ENCODE assay signal across 23 cellular contexts in genomic region chr18:56516769-56517168, GRCh38.
DNase-seq lines count a peak whose midpoint lies in the region; ATAC-seq and TF ChIP-seq lines count a peak whose summit lies in the region.
"Had no signal": no experiment of that assay in that cellular context is flagged by ENCODE, and none has a peak within 500 bp of the region (broad histone marks: within the 10 kb centered on the region; RNA-seq: fewer than 3 reads in every experiment).

No MANE protein-coding gene starts in this region.

- ATAC-seq in psoas muscle (peak in 1 of 4 donors; percentile 49), GM21529 (IDR thresholded peaks at IDR 0.05; ENCODE audit: unreplicated experiment) (no peak), GM18870 (IDR thresholded peaks at IDR 0.05; ENCODE audit: unreplicated experiment) (no peak), HG03565 (IDR thresholded peaks at IDR 0.05; ENCODE audit: unreplicated experiment) (no peak)
- ATAC-seq: left colon; natural killer cell treated with Interleukin-12 subunit alpha and Interleukin-12 subunit beta and Interleukin-15 and Interleukin-18, amount 100 ng/mL, for 72 hours had no signal

- TF ChIP-seq CTCF in astrocyte of the spinal cord (IDR thresholded peaks at IDR 0.05; ENCODE audit: low read depth, low read length) (no peak), psoas muscle (IDR thresholded peaks at IDR 0.05) (no peak)

- H3K27me3 ChIP-seq in psoas muscle (ENCODE audit: insufficient read depth in 3 of 3, low read length in 2 of 3) = no peaks in the 10 kb centered on the region
- H3K27me3 ChIP-seq: vagina had no signal

- H3K9me3 ChIP-seq in psoas muscle = no peaks in the 10 kb centered on the region
- H3K9me3 ChIP-seq: vagina had no signal

- H3K36me3 Mint-ChIP-seq in activated T-helper 1 cell treated with anti-CD3 and anti-CD28 coated beads, Interleukin-12 subunit alpha, Interleukin-12 subunit beta, Interleukin-2, Interleukin-4 antibody, amounts not matched to agents 30 ng/mL and 10 ng/mL and 1 ng/mL, durations not matched to agents 14 hours and 24 hours and 36 hours (ENCODE audit: low read depth) = no peaks in the 10 kb centered on the region
- H3K36me3 Mint-ChIP-seq: natural killer cell treated with Interleukin-12 subunit alpha and Interleukin-12 subunit beta and Interleukin-15 and Interleukin-18, amount 100 ng/mL, for 72 hours had no signal

- H3K4me3 ChIP-seq in astrocyte of the spinal cord (ENCODE audit: low read depth, low read length) (no peak overlapping the region), psoas muscle (no peak overlapping the region)
- H3K4me3 ChIP-seq: SK-N-MC, vagina had no signal

- 43 to 67% (median 58%) methylated on average over 4 of the region's 4 CpGs for WGBS in psoas muscle, 3 donors

- DNase-seq in Daoy (ENCODE audit: low read depth) = peak; percentile 56
- peak; percentile 38 for DNase-seq in HT1080 (ENCODE audit: low read depth)
- DNase-seq in astrocyte of the spinal cord (ENCODE audit: low read depth, low spot score) = peak; percentile 43
- DNase-seq in psoas muscle = peak; percentile 56 to 79
- DNase-seq in activated T-helper 1 cell treated with anti-CD3 and anti-CD28 coated beads, Interleukin-12 subunit alpha, Interleukin-12 subunit beta, Interleukin-2, Interleukin-4 antibody, amounts not matched to agents 30 ng/mL and 10 ng/mL and 1 ng/mL, durations not matched to agents 14 hours and 24 hours and 36 hours (ENCODE audit: low spot score) = no peak
- DNase-seq: activated CD4-positive, alpha-beta T cell treated with anti-CD3 and anti-CD28 coated beads, Interleukin-2, amount 50 U/mL, for 4 hours; activated CD8-positive, alpha-beta memory T cell treated with anti-CD3 and anti-CD28 coated beads, Interleukin-2, amount 50 U/mL, for 48 hours; activated effector memory CD4-positive, alpha-beta T cell treated with anti-CD3 and anti-CD28 coated beads, Interleukin-2, amount 50 U/mL, for 16 hours; CD4-positive, alpha-beta T cell; GDM1; head of caudate nucleus; left colon; midbrain; NCI-H2081 treated with DMSO at 0.1 percent for 48 hours; T-helper 2 cell had no signal

- no peak overlapping the region for H3K27ac Mint-ChIP-seq in activated T-helper 1 cell treated with anti-CD3 and anti-CD28 coated beads, Interleukin-12 subunit alpha, Interleukin-12 subunit beta, Interleukin-2, Interleukin-4 antibody, amounts not matched to agents 30 ng/mL and 10 ng/mL and 1 ng/mL, durations not matched to agents 14 hours and 24 hours and 36 hours
- H3K27ac Mint-ChIP-seq: CD4-positive, alpha-beta T cell; natural killer cell treated with Interleukin-12 subunit alpha and Interleukin-12 subunit beta and Interleukin-15 and Interleukin-18, amount 100 ng/mL, for 72 hours had no signal

- H3K9me3 Mint-ChIP-seq in activated T-helper 1 cell treated with anti-CD3 and anti-CD28 coated beads, Interleukin-12 subunit alpha, Interleukin-12 subunit beta, Interleukin-2, Interleukin-4 antibody, amounts not matched to agents 30 ng/mL and 10 ng/mL and 1 ng/mL, durations not matched to agents 14 hours and 24 hours and 36 hours = no peaks in the 10 kb centered on the region
- H3K9me3 Mint-ChIP-seq: CD4-positive, alpha-beta T cell; natural killer cell treated with Interleukin-12 subunit alpha and Interleukin-12 subunit beta and Interleukin-15 and Interleukin-18, amount 100 ng/mL, for 72 hours had no signal

- no peak overlapping the region for H3K27ac ChIP-seq in psoas muscle
- H3K27ac ChIP-seq: RWPE1, SK-N-MC, vagina, VCaP had no signal

- no peaks in the 10 kb centered on the region for H3K36me3 ChIP-seq in psoas muscle (ENCODE audit: insufficient read depth in 1 of 2, low read depth in 1 of 2)
- H3K36me3 ChIP-seq: vagina had no signal

- no peaks in the 10 kb centered on the region for H3K4me1 ChIP-seq in psoas muscle
- H3K4me1 ChIP-seq: vagina had no signal

- intact Hi-C loops in psoas muscle (cut with DNase I) = no loop called here
- intact Hi-C loops in activated T-helper 1 cell treated with anti-CD3 and anti-CD28 coated beads, Interleukin-12 subunit alpha, Interleukin-12 subunit beta, Interleukin-2, Interleukin-4 antibody, amounts not matched to agents 30 ng/mL and 10 ng/mL and 1 ng/mL, durations not matched to agents 14 hours and 24 hours and 36 hours (cut with micrococcal nuclease) = no loop called here

- no peaks in the 10 kb centered on the region for H3K27me3 Mint-ChIP-seq in activated T-helper 1 cell treated with anti-CD3 and anti-CD28 coated beads, Interleukin-12 subunit alpha, Interleukin-12 subunit beta, Interleukin-2, Interleukin-4 antibody, amounts not matched to agents 30 ng/mL and 10 ng/mL and 1 ng/mL, durations not matched to agents 14 hours and 24 hours and 36 hours (ENCODE audit: insufficient read depth)

- in situ Hi-C loops in astrocyte of the spinal cord (cut with HindIII; ENCODE audit: low sequenced_read_pairs) = no loop called here

- no peak overlapping the region for H3K4me3 Mint-ChIP-seq in activated T-helper 1 cell treated with anti-CD3 and anti-CD28 coated beads, Interleukin-12 subunit alpha, Interleukin-12 subunit beta, Interleukin-2, Interleukin-4 antibody, amounts not matched to agents 30 ng/mL and 10 ng/mL and 1 ng/mL, durations not matched to agents 14 hours and 24 hours and 36 hours
- H3K4me3 Mint-ChIP-seq: CD4-positive, alpha-beta T cell; natural killer cell treated with Interleukin-12 subunit alpha and Interleukin-12 subunit beta and Interleukin-15 and Interleukin-18, amount 100 ng/mL, for 72 hours had no signal

- no peaks in the 10 kb centered on the region for H3K4me1 Mint-ChIP-seq in activated T-helper 1 cell treated with anti-CD3 and anti-CD28 coated beads, Interleukin-12 subunit alpha, Interleukin-12 subunit beta, Interleukin-2, Interleukin-4 antibody, amounts not matched to agents 30 ng/mL and 10 ng/mL and 1 ng/mL, durations not matched to agents 14 hours and 24 hours and 36 hours (ENCODE audit: low read depth)
